In the genomic region with DNA sequence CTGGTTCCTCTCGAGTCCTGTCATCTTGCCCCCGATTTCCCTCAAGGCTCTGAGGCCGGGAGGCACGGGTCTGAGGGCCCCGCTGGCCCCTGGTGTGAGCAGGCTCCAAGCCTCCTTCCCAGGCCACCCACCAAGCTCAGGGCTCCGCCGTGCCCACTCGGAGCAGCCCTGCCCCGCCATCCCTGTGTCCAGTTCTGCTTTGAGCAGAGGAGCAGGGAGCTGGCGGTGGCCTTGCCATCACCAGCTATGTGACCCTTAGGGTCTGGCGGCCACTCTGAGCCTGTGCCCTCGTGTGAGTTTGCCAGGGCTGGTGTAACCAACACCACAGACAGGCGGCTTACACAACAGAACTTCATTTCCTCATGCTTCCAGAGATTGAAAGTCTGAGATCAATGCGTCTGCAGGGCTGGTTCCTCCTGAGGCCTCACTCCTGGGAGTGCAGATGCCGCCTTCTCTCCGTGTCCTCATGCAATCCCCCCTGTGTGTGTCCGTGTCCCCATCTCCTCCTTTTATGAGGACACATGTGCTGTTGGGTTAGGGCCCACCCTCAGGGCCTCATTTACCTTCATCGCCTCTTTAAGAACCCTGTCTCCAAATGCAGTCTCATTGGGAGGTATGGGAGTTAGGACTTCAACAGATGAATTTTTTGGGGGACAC, we compare ENCODE assay signal across 20 cellular contexts. TPM values are rescaled to one million over a fixed set of nuclear protein-coding genes. Genes with fewer than 3 reads are reported as not detected.
DNase-seq lines count a peak whose midpoint lies in the region; ATAC-seq and TF ChIP-seq lines count a peak whose summit lies in the region.
"Had no signal": no experiment of that assay in that cellular context is flagged by ENCODE, and none has a peak within 500 bp of the region (broad histone marks: within the 10 kb centered on the region; RNA-seq: fewer than 3 reads in every experiment).

No MANE protein-coding gene starts in this region.

- 83 to 86% methylated on average over 18 of the region's 18 CpGs for WGBS in heart right ventricle, 2 donors
- WGBS in right lobe of liver (ENCODE audit: insufficient coverage, low coverage, low lambda C conversion rate, missing lambda C conversion rate): 67% methylated on average over 7 of the region's 18 CpGs

- TF ChIP-seq CTCF in right atrium auricular region (IDR thresholded peaks at IDR 0.05): no peak
- TF ChIP-seq CTCF in heart right ventricle (IDR thresholded peaks at IDR 0.05): no peak
- TF ChIP-seq CTCF in Peyer's patch (IDR thresholded peaks at IDR 0.05): no peak
- TF ChIP-seq CTCF in right lobe of liver (IDR thresholded peaks at IDR 0.05): no peak
- TF ChIP-seq CTCF in A673 (conservative IDR thresholded peaks at IDR 0.05; ENCODE audit: low read depth, low read length): no peak

- no peak for DNase-seq in right atrium auricular region (ENCODE audit: low spot score)
- DNase-seq in heart right ventricle: no peak
- peak in 2 of 3 donors; percentile 43 to 47 for DNase-seq in Peyer's patch
- peak in 2 of 3 donors; percentile 24 to 51 for DNase-seq in right lobe of liver
- DNase-seq in amygdala (lab: John Stamatoyannopoulos, UW): no peak
- DNase-seq in A673 (ENCODE audit: low spot score): no peak
- DNase-seq: activated B cell treated with CpG ODN at 0.5 μM for 24 hours; central memory CD4-positive, alpha-beta T cell; effector CD8-positive, alpha-beta T cell; immature natural killer cell; KG1; natural killer cell; NCI-H1417; NCI-H2171 treated with DMSO at 0.1 percent for 48 hours; stimulated activated CD4-positive, alpha-beta T cell treated with anti-CD3 and anti-CD28 coated beads, Interleukin-1b, Interleukin-23, amount 100 ng/mL, for 48 hours had no signal

- TF ChIP-seq POLR2A in Peyer's patch (IDR thresholded peaks at IDR 0.05) (no peak), right lobe of liver (IDR thresholded peaks at IDR 0.05) (no peak)

- no TSS peak for BruUV-seq in A673 (replicated peaks; lab: Mats Ljungman, UMichigan)

- H3K9me3 ChIP-seq in right atrium auricular region (no peaks in the 10 kb centered on the region), heart right ventricle (peaks cover 0 to 22% (median 6%) of the 10 kb centered on the region in 11 donors), Peyer's patch (peaks cover 0 to 7% (median 0%) of the 10 kb centered on the region in 4 donors), right lobe of liver (no peaks in the 10 kb centered on the region), A673 (ENCODE audit: low read depth, low read length, poor library complexity, severe bottlenecking) (peaks cover 8% of the 10 kb centered on the region)
- H3K9me3 ChIP-seq: adrenal gland, vagina had no signal

- H3K27me3 ChIP-seq in right atrium auricular region: no peaks in the 10 kb centered on the region
- no peaks in the 10 kb centered on the region for H3K27me3 ChIP-seq in heart right ventricle
- no peaks in the 10 kb centered on the region for H3K27me3 ChIP-seq in Peyer's patch
- no peaks in the 10 kb centered on the region for H3K27me3 ChIP-seq in right lobe of liver
- no peaks in the 10 kb centered on the region for H3K27me3 ChIP-seq in A673 (replicated peaks; ENCODE audit: insufficient read depth, low read depth, low read length, poor library complexity)
- H3K27me3 ChIP-seq: adrenal gland, vagina had no signal

- H3K36me3 ChIP-seq in right atrium auricular region (no peaks in the 10 kb centered on the region), heart right ventricle (no peaks in the 10 kb centered on the region), Peyer's patch (no peaks in the 10 kb centered on the region), right lobe of liver (no peaks in the 10 kb centered on the region), A673 (ENCODE audit: insufficient read depth, low read length, poor library complexity, severe bottlenecking) (no peaks in the 10 kb centered on the region)
- H3K36me3 ChIP-seq: adrenal gland, vagina had no signal

- CTCF ChIA-PET in A673 (lab: Charles Lee): no interaction called here

- intact Hi-C loops in heart right ventricle (cut with DNase I): loop anchor here in 2 of 10 donors (5.0 to 10.0 kb wide), 2 partner anchors 78 to 81 kb away; no protein-coding TSS in a partner anchor
- intact Hi-C loops in right lobe of liver (cut with DNase I): loop anchor here in 1 of 2 donors (10.0 kb wide), 1 partner anchor 81 kb away; no protein-coding TSS in a partner anchor
- intact Hi-C loops in A673 (cut with micrococcal nuclease; ENCODE audit: unreplicated experiment): no loop called here

- H3K4me1 ChIP-seq in right atrium auricular region: peaks cover 0 to 51% of the 10 kb centered on the region in 2 donors
- peaks cover 20 to 52% (median 43%) of the 10 kb centered on the region in 9 donors for H3K4me1 ChIP-seq in heart right ventricle
- H3K4me1 ChIP-seq in Peyer's patch: peaks cover 0 to 33% (median 14%) of the 10 kb centered on the region in 4 donors
- peaks cover 0 to 34% (median 17%) of the 10 kb centered on the region in 4 donors for H3K4me1 ChIP-seq in right lobe of liver
- H3K4me1 ChIP-seq in A673 (ENCODE audit: insufficient read depth, low read length, poor library complexity, severe bottlenecking): peaks cover 13% of the 10 kb centered on the region

- POLR2A ChIA-PET in A673 (lab: Charles Lee; ENCODE audit: low non-redundant PET): no interaction called here

- H3K4me3 ChIP-seq in right atrium auricular region: no peak overlapping the region
- H3K4me3 ChIP-seq in heart right ventricle: no peak overlapping the region
- no peak overlapping the region for H3K4me3 ChIP-seq in Peyer's patch
- no peak overlapping the region for H3K4me3 ChIP-seq in right lobe of liver
- no peak overlapping the region for H3K4me3 ChIP-seq in A673 (ENCODE audit: low read depth, low read length, poor library complexity, severe bottlenecking)
- H3K4me3 ChIP-seq: adrenal gland, GM23338, vagina had no signal

- peak overlapping the region; percentile 86 to 91 for H3K27ac ChIP-seq in right atrium auricular region
- peak overlapping the region in 4 of 10 donors; percentile 6 to 86 (median 26) for H3K27ac ChIP-seq in heart right ventricle
- H3K27ac ChIP-seq in Peyer's patch: peak overlapping the region in 1 of 4 donors; percentile 92
- H3K27ac ChIP-seq in right lobe of liver: no peak overlapping the region
- H3K27ac ChIP-seq in A673 (ENCODE audit: low read depth, low read length, poor library complexity, severe bottlenecking): no peak overlapping the region
- H3K27ac ChIP-seq: vagina had no signal

- ATAC-seq in heart right ventricle (no peak), right lobe of liver (no peak), GM18520 (IDR thresholded peaks at IDR 0.05; ENCODE audit: unreplicated experiment) (no peak), HG03521 (IDR thresholded peaks at IDR 0.05; ENCODE audit: unreplicated experiment) (no peak)
- ATAC-seq: GM23338, natural killer cell had no signal

RNA-seq across cellular contexts. Expression of a gene that starts 36.5 kb away (rescaled TPM):
- total RNA-seq in right atrium auricular region (1 to 10 TPM; 7.1 to 9.6 TPM), heart right ventricle (10 to 100 TPM in 7 of 10 donors, 1 to 10 TPM in 3; 5.5 to 16.7 (median 11.8) TPM), Peyer's patch (10 to 100 TPM in 1 of 4 donors, 1 to 10 TPM in 3; 1.1 to 22.3 (median 1.5) TPM), right lobe of liver (1 to 10 TPM; 2.9 to 8.2 (median 5.0) TPM), A673 (2021) (2.3 and 3.5 TPM in 2 replicates)
- polyA plus RNA-seq in heart right ventricle: 1 to 10 TPM; 4.0 to 6.4 TPM

RNA-seq across cellular contexts. Expression of a gene that starts 46.3 kb away (rescaled TPM):
- total RNA-seq in right atrium auricular region: 10 to 100 TPM; 29.1 to 31.6 TPM
- total RNA-seq in heart right ventricle: 100 to 1,000 TPM in 3 of 10 donors, 10 to 100 TPM in 7; 53.9 to 143 (median 71.0) TPM
- 10 to 100 TPM; 29.3 to 33.3 TPM for polyA plus RNA-seq in heart right ventricle
- 100 to 1,000 TPM in 3 of 4 donors, 10 to 100 TPM in 1; 98.2 to 428 (median 422) TPM for total RNA-seq in Peyer's patch
- total RNA-seq in right lobe of liver: 10 to 100 TPM; 29.7 to 72.0 (median 34.8) TPM
- 18.4 and 21.3 TPM in 2 replicates for total RNA-seq in A673 (2021)

Comparison
In these comparisons a context has a peak if more than half of its experiments do, and no peak if none do; other contexts are left out.
1. DNase-seq: peak in Peyer's patch (2 of 3) and right lobe of liver (2 of 3); none in right atrium auricular region (single experiment), heart right ventricle (0 of 2), amygdala (0 of 56) and A673 (single experiment).
2. H3K27ac ChIP-seq: peak in right atrium auricular region (2 of 2); none in right lobe of liver (0 of 3) and A673 (single experiment).